Comparison of ENCODE assay signal across 4 cellular contexts in genomic region chr18:39200153-39200552, GRCh38.
A peak's percentile ranks its signal among the peaks of the same experiment; 100 is the strongest.
TF ChIP-seq lines count a peak whose summit lies in the region.

No MANE protein-coding gene starts in this region.

TF ChIP-seq in HepG2, 621 proteins besides CTCF, POLR2A, EP300 and RAD21:
- TF ChIP-seq ZNF354B (CRISPR knock-in tag; IDR thresholded peaks at IDR 0.05): no peak
- peak; percentile 43; the same call in 1 of the 2 replicates for TF ChIP-seq MAFF (IDR thresholded peaks at IDR 0.05; ENCODE audit: low read depth, low read length)
- no peak for TF ChIP-seq NR2C2 (CRISPR knock-in tag; IDR thresholded peaks at IDR 0.05; ENCODE audit: borderline replicate concordance)
- TF ChIP-seq KMT2A (CRISPR knock-in tag; IDR thresholded peaks at IDR 0.05): no peak
- TF ChIP-seq MAFK (conservative IDR thresholded peaks at IDR 0.05 in 1 of 2, IDR thresholded peaks at IDR 0.05 in 1 of 2; ENCODE audit: low read length in 2 of 2): peak; percentile 48 to 81

TF ChIP-seq in A549, 52 proteins besides CTCF, POLR2A, EP300 and RAD21:
- TF ChIP-seq ZNF302 (CRISPR knock-in tag; IDR thresholded peaks at IDR 0.05) (no peak), MYC (IDR thresholded peaks at IDR 0.05; ENCODE audit: borderline replicate concordance, low read length) (no peak), CHD2 (IDR thresholded peaks at IDR 0.05; ENCODE audit: low read length, partially characterized antibody) (no peak), KDM1A (IDR thresholded peaks at IDR 0.05; ENCODE audit: low read depth) (no peak), REST (IDR thresholded peaks at IDR 0.05) (no peak), MAFK (IDR thresholded peaks at IDR 0.05; ENCODE audit: partially characterized antibody) (peak; percentile 32), E2F6 (IDR thresholded peaks at IDR 0.05; ENCODE audit: borderline replicate concordance, low read depth) (no peak)

TF ChIP-seq in IMR-90, 13 proteins besides CTCF, POLR2A, EP300 and RAD21:
- TF ChIP-seq CHD1 (IDR thresholded peaks at IDR 0.05; ENCODE audit: low read depth, low read length) (no peak), MAFK (IDR thresholded peaks at IDR 0.05; ENCODE audit: low read depth, low read length) (peak; percentile 51), USF2 (IDR thresholded peaks at IDR 0.05; ENCODE audit: low read depth, low read length) (no peak), MXI1 (IDR thresholded peaks at IDR 0.05; ENCODE audit: borderline replicate concordance, low read depth, low read length) (no peak), ELK1 (IDR thresholded peaks at IDR 0.05; ENCODE audit: borderline replicate concordance, low read depth, low read length) (no peak)

TF ChIP-seq in K562, 482 proteins besides CTCF, POLR2A, EP300 and RAD21:
- TF ChIP-seq CHCHD3 (CRISPR knock-in tag; IDR thresholded peaks at IDR 0.05): no peak
- no peak for TF ChIP-seq ZNF609 (CRISPR knock-in tag; IDR thresholded peaks at IDR 0.05; ENCODE audit: borderline replicate concordance)
- peak; percentile 27; the same call in 1 of the 2 replicates for TF ChIP-seq ZNF316 (IDR thresholded peaks at IDR 0.05)
- no peak for TF ChIP-seq ATF4 (CRISPR knock-in tag; IDR thresholded peaks at IDR 0.05)
